1 cellular context compared by ENCODE assay signal in genomic region chr10:127990846-127991542, GRCh38.
TF ChIP-seq lines count a peak whose summit lies in the region.

No MANE protein-coding gene starts in this region.

TF ChIP-seq in SK-N-SH, 30 proteins besides CTCF, POLR2A, EP300 and RAD21 (continued from another document):
- peak; percentile 25; the same call in 1 of the 2 replicates for TF ChIP-seq SIN3A (IDR thresholded peaks at IDR 0.05; ENCODE audit: borderline replicate concordance, low read depth, low read length)
- no peak for TF ChIP-seq REST (IDR thresholded peaks at IDR 0.05; ENCODE audit: low read depth, low read length)
